In the genomic region with DNA sequence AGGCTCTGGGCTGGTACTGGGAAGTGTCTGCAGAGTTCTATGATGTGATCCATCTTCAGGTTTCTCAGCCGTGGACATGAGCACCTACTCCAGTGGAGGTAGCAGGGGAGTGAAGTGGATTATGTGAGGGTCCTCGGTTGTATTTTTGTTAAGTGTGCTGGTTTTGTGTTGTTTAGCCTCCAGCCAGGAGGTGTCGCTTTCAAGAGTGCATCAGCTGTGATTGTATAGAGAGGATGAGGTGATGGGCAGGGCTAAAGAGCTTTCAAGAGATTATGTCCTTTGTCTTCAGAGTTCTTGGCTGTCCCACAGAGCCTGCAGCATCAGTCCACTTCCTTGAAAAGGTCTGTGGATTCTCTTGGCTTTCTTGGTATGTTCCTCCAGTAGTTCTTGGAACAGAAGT, we compare ENCODE assay signal across 33 cellular contexts.
"Had no signal": no experiment of that assay in that cellular context is flagged by ENCODE, and none has a peak within 500 bp of the region (broad histone marks: within the 10 kb centered on the region; RNA-seq: fewer than 3 reads in every experiment).

No MANE protein-coding gene starts in this region.

- DNase-seq: activated CD4-positive, alpha-beta T cell treated with anti-CD3 and anti-CD28 coated beads for 1 hour; activated CD4-positive, alpha-beta T cell treated with anti-CD3 and anti-CD28 coated beads for 4 hours; activated CD4-positive, alpha-beta T cell treated with anti-CD3 and anti-CD28 coated beads, Interleukin-2, amount 10 ng/mL, durations not matched to agents 7 days and 5 days; activated CD4-positive, alpha-beta T cell treated with anti-CD3 and anti-CD28 coated beads, Interleukin-2, amount 50 U/mL, for 48 hours; activated CD8-positive, alpha-beta memory T cell treated with anti-CD3 and anti-CD28 coated beads for 24 hours; activated CD8-positive, alpha-beta T cell treated with anti-CD3 and anti-CD28 coated beads for 36 hours; activated effector memory CD4-positive, alpha-beta T cell treated with Interleukin-2 at 50 U/mL for 16 hours; activated gamma-delta T cell treated with Interleukin-2 at 50 U/mL for 16 hours; activated naive CD4-positive, alpha-beta T cell treated with anti-CD3 and anti-CD28 coated beads, Interleukin-2, amount 50 U/mL, for 16 hours; activated naive CD4-positive, alpha-beta T cell treated with Interleukin-2 at 50 U/mL for 16 hours; activated T-cell treated with anti-CD3 and anti-CD28 coated beads, Interleukin-2, amount 50 U/mL, for 4 hours; amniotic stem cell; anterior cingulate cortex; brain microvascular endothelial cell; cortex of kidney; dermis blood vessel endothelial cell; effector CD4-positive, alpha-beta T cell; effector memory CD8-positive, alpha-beta T cell; erythroblast; foreskin keratinocyte; gastrocnemius medialis; glutamatergic neuron; heart left ventricle; T-helper 2 cell had no signal

- ATAC-seq: activated CD8-positive, alpha-beta T cell treated with anti-CD3 and anti-CD28 coated beads for 36 hours; activated T-cell treated with anti-CD3 and anti-CD28 coated beads, Interleukin-2, amount 50 U/mL, for 4 hours; activated T-helper 17 cell treated with anti-CD3 and anti-CD28 coated beads, Interleukin-2, amount 50 U/mL, for 72 hours; effector memory CD8-positive, alpha-beta T cell; foreskin keratinocyte; gastrocnemius medialis; heart left ventricle; WTC11 had no signal

- H3K4me1 ChIP-seq: esophagus muscularis mucosa, foreskin keratinocyte, gastrocnemius medialis, heart left ventricle had no signal

- H3K9me3 Mint-ChIP-seq: activated CD4-positive, alpha-beta T cell treated with anti-CD3 and anti-CD28 coated beads, Interleukin-2, amount 10 ng/mL, durations not matched to agents 7 days and 5 days; central memory CD8-positive, alpha-beta T cell had no signal

- H3K36me3 Mint-ChIP-seq: activated naive CD8-positive, alpha-beta T cell; WTC11 had no signal

- H3K36me3 ChIP-seq: brain microvascular endothelial cell, esophagus muscularis mucosa, gastrocnemius medialis, heart left ventricle had no signal

- H3K4me1 Mint-ChIP-seq: activated CD4-positive, alpha-beta T cell treated with anti-CD3 and anti-CD28 coated beads, Interleukin-2, amount 10 ng/mL, durations not matched to agents 7 days and 5 days; activated T-helper 17 cell treated with anti-CD3 and anti-CD28 coated beads, Interleukin-2, amount 50 U/mL, for 72 hours; central memory CD8-positive, alpha-beta T cell; WTC11 had no signal

- H3K4me3 Mint-ChIP-seq: activated CD4-positive, alpha-beta T cell treated with anti-CD3 and anti-CD28 coated beads, Interleukin-2, amount 10 ng/mL, durations not matched to agents 7 days and 5 days; activated CD8-positive, alpha-beta T cell treated with anti-CD3 and anti-CD28 coated beads for 36 hours; activated naive CD8-positive, alpha-beta T cell; activated T-cell treated with anti-CD3 and anti-CD28 coated beads, Interleukin-2, amount 50 U/mL, for 4 hours; activated T-helper 17 cell treated with anti-CD3 and anti-CD28 coated beads, Interleukin-2, amount 50 U/mL, for 72 hours; central memory CD8-positive, alpha-beta T cell; effector memory CD8-positive, alpha-beta T cell; WTC11 had no signal

- H3K27ac Mint-ChIP-seq: activated CD4-positive, alpha-beta T cell treated with anti-CD3 and anti-CD28 coated beads, Interleukin-2, amount 10 ng/mL, durations not matched to agents 7 days and 5 days; activated CD8-positive, alpha-beta T cell treated with anti-CD3 and anti-CD28 coated beads for 36 hours; activated naive CD8-positive, alpha-beta T cell; activated T-helper 17 cell treated with anti-CD3 and anti-CD28 coated beads, Interleukin-2, amount 50 U/mL, for 72 hours; effector memory CD8-positive, alpha-beta T cell; WTC11 had no signal

- H3K9me3 ChIP-seq: gastrocnemius medialis had no signal

- H3K4me3 ChIP-seq: esophagus muscularis mucosa, gastrocnemius medialis, heart left ventricle had no signal

- H3K27me3 ChIP-seq: brain microvascular endothelial cell, esophagus muscularis mucosa, foreskin keratinocyte, gastrocnemius medialis, heart left ventricle had no signal

- H3K27ac ChIP-seq: brain microvascular endothelial cell, esophagus muscularis mucosa, foreskin keratinocyte, gastrocnemius medialis, heart left ventricle, VCaP had no signal

- FAIRE-seq: astrocyte, bronchial epithelial cell, TTC549 had no signal

- H3K27me3 Mint-ChIP-seq: activated CD4-positive, alpha-beta T cell treated with anti-CD3 and anti-CD28 coated beads, Interleukin-2, amount 10 ng/mL, durations not matched to agents 7 days and 5 days had no signal
